In genomic region chr2:39593439-39594393, GRCh38 we compare ENCODE assay signal across 8 cellular contexts.
DNase-seq lines count a peak whose midpoint lies in the region; ATAC-seq and TF ChIP-seq lines count a peak whose summit lies in the region.

No MANE protein-coding gene starts in this region.

- peak; percentile 59 for DNase-seq in COLO829 (ENCODE audit: low spot score)
- DNase-seq in HAP-1 (ENCODE audit: low spot score in 2 of 2): peak; percentile 59 to 73
- peak; percentile 10 for DNase-seq in NCI-H526 treated with DMSO at 0.1 percent for 48 hours (lab: John Stamatoyannopoulos, UW)
- peak; percentile 91 to 92 for DNase-seq in cardiac fibroblast (ENCODE audit: low read depth in 2 of 2)
- DNase-seq in left lung: no peak
- no peak for DNase-seq in CD4-positive, alpha-beta memory T cell

- intact Hi-C loops in left lung (cut with DNase I): no loop called here
- intact Hi-C loops in CD4-positive, alpha-beta memory T cell (cut with micrococcal nuclease): no loop called here

- H3K27me3 ChIP-seq in HAP-1 (ENCODE audit: low read depth): no peaks in the 10 kb centered on the region
- no peaks in the 10 kb centered on the region for H3K27me3 ChIP-seq in left lung
- no peaks in the 10 kb centered on the region for H3K27me3 ChIP-seq in CD4-positive, alpha-beta memory T cell (ENCODE audit: insufficient read depth, low read length)

- in situ Hi-C loops in HAP-1 (cut with MboI; ENCODE audit: low sequenced_read_pairs): no loop called here

- TF ChIP-seq CTCF in cardiac fibroblast (IDR thresholded peaks at IDR 0.05; ENCODE audit: low read depth, low read length) (peak; percentile 86), left lung (IDR thresholded peaks at IDR 0.05) (peak; percentile 39 to 46)

- no peak overlapping the region for H3K27ac ChIP-seq in left lung
- no peak overlapping the region for H3K27ac ChIP-seq in CD4-positive, alpha-beta memory T cell (ENCODE audit: low read depth, low read length)

- POLR2A ChIA-PET in CD4-positive, alpha-beta memory T cell (lab: Charles Lee; ENCODE audit: partially characterized antibody): no interaction called here

- H3K4me1 Mint-ChIP-seq in CD4-positive, alpha-beta memory T cell: no peaks in the 10 kb centered on the region

- peaks cover 15% of the 10 kb centered on the region for H3K4me1 ChIP-seq in HAP-1
- no peaks in the 10 kb centered on the region for H3K4me1 ChIP-seq in left lung
- H3K4me1 ChIP-seq in CD4-positive, alpha-beta memory T cell (ENCODE audit: insufficient read depth, low read length): no peaks in the 10 kb centered on the region

- H3K36me3 ChIP-seq in HAP-1 (replicated peaks) (no peaks in the 10 kb centered on the region), left lung (no peaks in the 10 kb centered on the region)
- no peaks in the 10 kb centered on the region for H3K36me3 ChIP-seq in CD4-positive, alpha-beta memory T cell (ENCODE audit: insufficient read depth, low read length)

- H3K4me3 Mint-ChIP-seq in CD4-positive, alpha-beta memory T cell: no peak overlapping the region

- peaks cover 0 to 1% (median 0%) of the 10 kb centered on the region in 8 donors for H3K9me3 Mint-ChIP-seq in CD4-positive, alpha-beta memory T cell

- H3K36me3 Mint-ChIP-seq in CD4-positive, alpha-beta memory T cell: no peaks in the 10 kb centered on the region

- no peak overlapping the region for H3K4me3 ChIP-seq in HAP-1
- no peak overlapping the region for H3K4me3 ChIP-seq in cardiac fibroblast (replicated peaks in 1 of 2; ENCODE audit: low read depth in 2 of 2, low read length in 2 of 2)
- H3K4me3 ChIP-seq in left lung: no peak overlapping the region
- H3K4me3 ChIP-seq in CD4-positive, alpha-beta memory T cell (ENCODE audit: low read length in 2 of 2): no peak overlapping the region

- CTCF ChIA-PET in CD4-positive, alpha-beta memory T cell (lab: Charles Lee; ENCODE audit: partially characterized antibody): interaction anchor here (0.7 kb wide), 1 partner anchor 10 kb away, joined by 4 read pairs; no protein-coding TSS in a partner anchor

- ATAC-seq in left lung: peak; percentile 90
- no peak for ATAC-seq in HG03520 (IDR thresholded peaks at IDR 0.05; ENCODE audit: unreplicated experiment)
- ATAC-seq in GM18909 (IDR thresholded peaks at IDR 0.05; ENCODE audit: poor library complexity, unreplicated experiment): no peak

- no peaks in the 10 kb centered on the region for H3K9me3 ChIP-seq in HAP-1
- H3K9me3 ChIP-seq in left lung: no peaks in the 10 kb centered on the region
- H3K9me3 ChIP-seq in CD4-positive, alpha-beta memory T cell (ENCODE audit: control insufficient read depth in 1 of 2, low read length in 2 of 2): no peaks in the 10 kb centered on the region

- H3K27ac Mint-ChIP-seq in CD4-positive, alpha-beta memory T cell: no peak overlapping the region

- peaks cover 3 to 4% of the 10 kb centered on the region in 2 donors for H3K27me3 Mint-ChIP-seq in CD4-positive, alpha-beta memory T cell

Comparison
In these comparisons a context has a peak if more than half of its experiments do, and no peak if none do; other contexts are left out.
1. DNase-seq: peak in COLO829 (single experiment), HAP-1 (2 of 2), NCI-H526 treated with DMSO at 0.1 percent for 48 hours (single experiment) and cardiac fibroblast (2 of 2); none in left lung (0 of 2) and CD4-positive, alpha-beta memory T cell (0 of 5).